ENCODE assay signal across 9 cellular contexts in genomic region chr1:94061513-94062443, GRCh38. TPM values are rescaled to one million over a fixed set of nuclear protein-coding genes. Genes with fewer than 3 reads are reported as not detected.
DNase-seq lines count a peak whose midpoint lies in the region; ATAC-seq and TF ChIP-seq lines count a peak whose summit lies in the region.
"Had no signal": no experiment of that assay in that cellular context is flagged by ENCODE, and none has a peak within 500 bp of the region (broad histone marks: within the 10 kb centered on the region; RNA-seq: fewer than 3 reads in every experiment).

No MANE protein-coding gene starts in this region.

- no peaks in the 10 kb centered on the region for H3K9me3 ChIP-seq in esophagus squamous epithelium

- no peaks in the 10 kb centered on the region for H3K36me3 Mint-ChIP-seq in natural killer cell

- intact Hi-C loops in esophagus squamous epithelium (cut with DNase I): loop anchor here (5.0 kb wide), 1 partner anchor 276 kb away; no protein-coding TSS in a partner anchor
- intact Hi-C loops in natural killer cell (cut with micrococcal nuclease): loop anchor here (1.0 to 2.0 kb wide), 2 partner anchors 402 to 743 kb away; no protein-coding TSS in a partner anchor

- ATAC-seq in HG02798 (IDR thresholded peaks at IDR 0.05; ENCODE audit: poor library complexity, unreplicated experiment): peak; percentile 87
- peak; percentile 54 to 85 (median 64) for ATAC-seq in natural killer cell
- no peak for ATAC-seq in GM18858 (IDR thresholded peaks at IDR 0.05; ENCODE audit: unreplicated experiment)

- in situ Hi-C loops in GM13977 (cut with MboI; ENCODE audit: low pct_unique_long_range_greater_than_20kb, low sequenced_read_pairs, unreplicated experiment): loop anchor here (10.0 to 25.0 kb wide), 2 partner anchors 273 to 751 kb away; partner anchors contain the start of gene SLC44A3

- H3K27ac Mint-ChIP-seq in natural killer cell: no peak overlapping the region

- TF ChIP-seq CTCF in AG09319 (IDR thresholded peaks at IDR 0.05; ENCODE audit: low read depth, low read length) (peak; percentile 91), GM13977 (IDR thresholded peaks at IDR 0.05; ENCODE audit: extremely low read depth, insufficient read depth, missing control alignments) (peak; percentile 84), WI38 (IDR thresholded peaks at IDR 0.05; ENCODE audit: low read depth, low read length) (peak; percentile 89), esophagus squamous epithelium (IDR thresholded peaks at IDR 0.05) (peak in 5 of 6 experiments; percentile 85 to 91 (median 88)), natural killer cell (IDR thresholded peaks at IDR 0.05) (peak; percentile 64)

- H3K27me3 ChIP-seq in esophagus squamous epithelium: peaks cover 0 to 3% (median 0%) of the 10 kb centered on the region in 4 donors

- no peaks in the 10 kb centered on the region for H3K9me3 Mint-ChIP-seq in natural killer cell
- H3K9me3 Mint-ChIP-seq: IgD-negative memory B cell had no signal

- TF ChIP-seq POLR2A in esophagus squamous epithelium (IDR thresholded peaks at IDR 0.05): no peak

- no peaks in the 10 kb centered on the region for H3K36me3 ChIP-seq in esophagus squamous epithelium

- H3K27me3 Mint-ChIP-seq in natural killer cell (ENCODE audit: low read depth in 2 of 2): peaks cover 6 to 26% of the 10 kb centered on the region in 2 donors

- peaks cover 0 to 5% of the 10 kb centered on the region in 2 donors for H3K4me1 Mint-ChIP-seq in natural killer cell

- no peak overlapping the region for H3K4me3 Mint-ChIP-seq in natural killer cell
- H3K4me3 Mint-ChIP-seq: IgD-negative memory B cell had no signal

- WGBS in esophagus squamous epithelium, 2 donors: 24 to 25% methylated on average over 5 of the region's 5 CpGs

- DNase-seq in AG09319 (ENCODE audit: extremely low read depth, low read depth): peak; percentile 57
- DNase-seq in GM13977 (ENCODE audit: low spot score): peak; percentile 68
- peak; percentile 4 for DNase-seq in NCI-H128 (lab: John Stamatoyannopoulos, UW; ENCODE audit: unreplicated experiment)
- DNase-seq in esophagus squamous epithelium (lab: John Stamatoyannopoulos, UW): no peak
- no peak for DNase-seq in natural killer cell

- peak overlapping the region in 3 of 4 donors; percentile 19 to 41 (median 35) for H3K27ac ChIP-seq in esophagus squamous epithelium

- no peak overlapping the region for H3K4me3 ChIP-seq in WI38 (ENCODE audit: low read depth, low read length)
- no peak overlapping the region for H3K4me3 ChIP-seq in esophagus squamous epithelium

- peaks cover 0 to 33% (median 12%) of the 10 kb centered on the region in 3 donors for H3K4me1 ChIP-seq in esophagus squamous epithelium

RNA-seq across cellular contexts. Expression of gene ABCA4, which starts 59.2 kb away (rescaled TPM):
- under 1 TPM in 2 of 4 donors, not detected in 2; 0.18 to 0.57 TPM for total RNA-seq in esophagus squamous epithelium
- total RNA-seq in natural killer cell: under 1 TPM in 1 of 3 donors, not detected in 2; 0.48 TPM

Comparison
In these comparisons a context has a peak if more than half of its experiments do, and no peak if none do; other contexts are left out.
1. DNase-seq: peak in AG09319 (single experiment), GM13977 (single experiment) and NCI-H128 (single experiment); none in esophagus squamous epithelium (single experiment) and natural killer cell (single experiment).
2. Peak in every context shown above with its lines, with median percentiles within 50 percentile points of each other: CTCF ChIP-seq.